10 cellular contexts compared by ENCODE assay signal in genomic region chr21:45522986-45523385, GRCh38.
"Had no signal": no experiment of that assay in that cellular context is flagged by ENCODE, and none has a peak within 500 bp of the region (broad histone marks: within the 10 kb centered on the region; RNA-seq: fewer than 3 reads in every experiment).

No MANE protein-coding gene starts in this region.

- DNase-seq: activated CD4-positive, alpha-beta T cell treated with anti-CD3 and anti-CD28 coated beads, Interleukin-2, amount 10 ng/mL, durations not matched to agents 7 days and 5 days; activated CD4-positive, CD25-positive, alpha-beta regulatory T cell; activated T-cell treated with anti-CD3 and anti-CD28 coated beads, Interleukin-2, amount 50 U/mL, for 48 hours; effector CD4-positive, alpha-beta T cell; stimulated activated naive CD4-positive, alpha-beta T cell treated with Interleukin-2 at 50 U/mL for 16 hours had no signal

- H3K4me3 ChIP-seq: coronary artery, heart left ventricle, right atrium auricular region had no signal

- H3K27ac Mint-ChIP-seq: activated CD4-positive, alpha-beta T cell treated with anti-CD3 and anti-CD28 coated beads, Interleukin-2, amount 10 ng/mL, durations not matched to agents 7 days and 5 days; T-helper 17 cell had no signal

- H3K4me3 Mint-ChIP-seq: activated CD4-positive, alpha-beta T cell treated with anti-CD3 and anti-CD28 coated beads, Interleukin-2, amount 10 ng/mL, durations not matched to agents 7 days and 5 days; T-helper 17 cell had no signal

- H3K36me3 ChIP-seq: right atrium auricular region had no signal

- H3K27me3 ChIP-seq: heart left ventricle, right atrium auricular region had no signal

- ATAC-seq: T-helper 17 cell had no signal

- H3K27ac ChIP-seq: coronary artery, heart left ventricle, parathyroid adenoma, right atrium auricular region had no signal

- H3K27me3 Mint-ChIP-seq: activated CD4-positive, alpha-beta T cell treated with anti-CD3 and anti-CD28 coated beads, Interleukin-2, amount 10 ng/mL, durations not matched to agents 7 days and 5 days; T-helper 17 cell had no signal
